Comparison of ENCODE assay signal across 1 cellular context in the genomic region with DNA sequence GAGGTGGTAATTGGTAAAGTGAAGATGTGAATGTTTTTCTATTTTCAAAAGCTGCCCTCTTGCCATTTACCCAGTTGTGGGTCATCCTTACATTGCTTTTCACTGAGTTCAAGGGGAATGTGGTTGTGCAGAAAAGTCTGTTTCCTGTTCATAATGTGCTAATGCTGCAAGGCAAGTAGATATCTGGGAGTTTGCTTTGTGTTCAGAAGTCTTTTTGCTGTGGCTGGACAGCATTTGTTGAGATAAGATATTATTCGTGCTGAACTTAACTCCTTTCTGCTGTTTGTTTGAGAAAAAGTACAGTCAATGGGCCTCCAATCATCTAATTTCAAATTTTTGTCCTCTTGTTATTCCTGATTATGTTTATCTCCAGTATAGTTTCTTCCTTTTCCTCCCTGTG.
A peak's percentile ranks its signal among the peaks of the same experiment; 100 is the strongest.
TF ChIP-seq lines count a peak whose summit lies in the region.

No MANE protein-coding gene starts in this region.

TF ChIP-seq in SK-N-SH, 30 proteins besides CTCF, POLR2A, EP300 and RAD21:
- TF ChIP-seq, protein P1, sequence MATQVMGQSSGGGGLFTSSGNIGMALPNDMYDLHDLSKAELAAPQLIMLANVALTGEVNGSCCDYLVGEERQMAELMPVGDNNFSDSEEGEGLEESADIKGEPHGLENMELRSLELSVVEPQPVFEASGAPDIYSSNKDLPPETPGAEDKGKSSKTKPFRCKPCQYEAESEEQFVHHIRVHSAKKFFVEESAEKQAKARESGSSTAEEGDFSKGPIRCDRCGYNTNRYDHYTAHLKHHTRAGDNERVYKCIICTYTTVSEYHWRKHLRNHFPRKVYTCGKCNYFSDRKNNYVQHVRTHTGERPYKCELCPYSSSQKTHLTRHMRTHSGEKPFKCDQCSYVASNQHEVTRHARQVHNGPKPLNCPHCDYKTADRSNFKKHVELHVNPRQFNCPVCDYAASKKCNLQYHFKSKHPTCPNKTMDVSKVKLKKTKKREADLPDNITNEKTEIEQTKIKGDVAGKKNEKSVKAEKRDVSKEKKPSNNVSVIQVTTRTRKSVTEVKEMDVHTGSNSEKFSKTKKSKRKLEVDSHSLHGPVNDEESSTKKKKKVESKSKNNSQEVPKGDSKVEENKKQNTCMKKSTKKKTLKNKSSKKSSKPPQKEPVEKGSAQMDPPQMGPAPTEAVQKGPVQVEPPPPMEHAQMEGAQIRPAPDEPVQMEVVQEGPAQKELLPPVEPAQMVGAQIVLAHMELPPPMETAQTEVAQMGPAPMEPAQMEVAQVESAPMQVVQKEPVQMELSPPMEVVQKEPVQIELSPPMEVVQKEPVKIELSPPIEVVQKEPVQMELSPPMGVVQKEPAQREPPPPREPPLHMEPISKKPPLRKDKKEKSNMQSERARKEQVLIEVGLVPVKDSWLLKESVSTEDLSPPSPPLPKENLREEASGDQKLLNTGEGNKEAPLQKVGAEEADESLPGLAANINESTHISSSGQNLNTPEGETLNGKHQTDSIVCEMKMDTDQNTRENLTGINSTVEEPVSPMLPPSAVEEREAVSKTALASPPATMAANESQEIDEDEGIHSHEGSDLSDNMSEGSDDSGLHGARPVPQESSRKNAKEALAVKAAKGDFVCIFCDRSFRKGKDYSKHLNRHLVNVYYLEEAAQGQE (IDR thresholded peaks at IDR 0.05; ENCODE audit: low read depth, low read length), result 0 out of 2 replicates have a peak, but pooled peaks have one; percentile 14
- TF ChIP-seq, protein P2, sequence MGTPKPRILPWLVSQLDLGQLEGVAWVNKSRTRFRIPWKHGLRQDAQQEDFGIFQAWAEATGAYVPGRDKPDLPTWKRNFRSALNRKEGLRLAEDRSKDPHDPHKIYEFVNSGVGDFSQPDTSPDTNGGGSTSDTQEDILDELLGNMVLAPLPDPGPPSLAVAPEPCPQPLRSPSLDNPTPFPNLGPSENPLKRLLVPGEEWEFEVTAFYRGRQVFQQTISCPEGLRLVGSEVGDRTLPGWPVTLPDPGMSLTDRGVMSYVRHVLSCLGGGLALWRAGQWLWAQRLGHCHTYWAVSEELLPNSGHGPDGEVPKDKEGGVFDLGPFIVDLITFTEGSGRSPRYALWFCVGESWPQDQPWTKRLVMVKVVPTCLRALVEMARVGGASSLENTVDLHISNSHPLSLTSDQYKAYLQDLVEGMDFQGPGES (IDR thresholded peaks at IDR 0.05; ENCODE audit: low read depth, low read length), result no peak
- TF ChIP-seq SIN3A (IDR thresholded peaks at IDR 0.05; ENCODE audit: borderline replicate concordance, low read depth, low read length) (no peak), TCF12 (IDR thresholded peaks at IDR 0.05) (peak; percentile 50), NFIC (IDR thresholded peaks at IDR 0.05; ENCODE audit: borderline replicate concordance) (no peak), RFX5 (IDR thresholded peaks at IDR 0.05; ENCODE audit: low read length) (no peak), TEAD4 (IDR thresholded peaks at IDR 0.05; ENCODE audit: borderline replicate concordance, insufficient read depth) (peak; percentile 35; the same call in 1 of the 2 replicates)
- TF ChIP-seq, protein P3, sequence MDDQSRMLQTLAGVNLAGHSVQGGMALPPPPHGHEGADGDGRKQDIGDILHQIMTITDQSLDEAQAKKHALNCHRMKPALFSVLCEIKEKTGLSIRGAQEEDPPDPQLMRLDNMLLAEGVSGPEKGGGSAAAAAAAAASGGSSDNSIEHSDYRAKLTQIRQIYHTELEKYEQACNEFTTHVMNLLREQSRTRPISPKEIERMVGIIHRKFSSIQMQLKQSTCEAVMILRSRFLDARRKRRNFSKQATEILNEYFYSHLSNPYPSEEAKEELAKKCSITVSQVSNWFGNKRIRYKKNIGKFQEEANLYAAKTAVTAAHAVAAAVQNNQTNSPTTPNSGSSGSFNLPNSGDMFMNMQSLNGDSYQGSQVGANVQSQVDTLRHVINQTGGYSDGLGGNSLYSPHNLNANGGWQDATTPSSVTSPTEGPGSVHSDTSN (IDR thresholded peaks at IDR 0.05), result peak; percentile 29; the same call in 1 of the 2 replicates
